Comparison of ENCODE assay signal across 23 cellular contexts in the genomic region with DNA sequence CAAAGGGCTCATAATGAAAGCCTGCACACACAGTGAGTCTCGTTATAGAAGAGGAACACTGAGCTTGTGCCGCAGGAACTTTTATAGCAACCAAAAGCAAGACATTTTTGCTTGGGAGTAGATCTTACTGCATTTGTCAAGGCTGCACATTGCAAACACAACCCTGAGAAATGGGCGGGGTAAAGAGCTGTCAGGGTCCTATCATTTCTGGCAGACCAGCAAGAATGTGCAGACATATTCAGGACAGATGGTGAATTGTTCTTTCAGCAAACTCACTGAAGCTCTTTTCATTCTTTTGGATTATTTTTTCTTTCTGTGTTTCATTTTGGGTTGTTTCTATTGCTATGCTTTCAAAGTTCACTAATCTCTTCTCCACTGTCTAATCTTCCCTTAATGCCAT. TPM values are rescaled to one million over a fixed set of nuclear protein-coding genes. Genes with fewer than 3 reads are reported as not detected.
"Had no signal": no experiment of that assay in that cellular context is flagged by ENCODE, and none has a peak within 500 bp of the region (broad histone marks: within the 10 kb centered on the region; RNA-seq: fewer than 3 reads in every experiment).

No MANE protein-coding gene starts in this region.

- ATAC-seq: activated T-cell treated with anti-CD3 and anti-CD28 coated beads, Interleukin-2, amount 50 U/mL, for 72 hours; effector memory CD8-positive, alpha-beta T cell; naive thymus-derived CD8-positive, alpha-beta T cell; psoas muscle; stimulated activated naive CD8-positive, alpha-beta T cell treated with anti-CD3 and anti-CD28 coated beads, Interleukin-15, Interleukin-2, amounts not matched to agents 100 U/mL and 50 U/mL, for 24 hours had no signal

- H3K27me3 ChIP-seq: cardiac muscle cell had no signal

- H3K27ac ChIP-seq: cardiac muscle cell, parathyroid adenoma, psoas muscle, spleen, thoracic aorta had no signal

- DNase-seq: activated B cell treated with CpG ODN at 0.5 μM for 24 hours; activated CD4-positive, alpha-beta T cell treated with anti-CD3 and anti-CD28 coated beads, Interleukin-2, amount 50 U/mL, for 1 hour; activated naive CD4-positive, alpha-beta T cell; activated T-cell treated with anti-CD3 and anti-CD28 coated beads for 4 hours; activated T-cell treated with anti-CD3 and anti-CD28 coated beads, Interleukin-2, amount 50 U/mL, for 72 hours; aorta; cortex of kidney; effector memory CD8-positive, alpha-beta T cell; erythroblast; midbrain; naive thymus-derived CD8-positive, alpha-beta T cell; nucleus accumbens; psoas muscle; spleen; stimulated activated naive CD8-positive, alpha-beta T cell treated with anti-CD3 and anti-CD28 coated beads, Interleukin-15, Interleukin-2, amounts not matched to agents 100 U/mL and 50 U/mL, for 24 hours; T-helper 1 cell; trophoblast cell had no signal

- H3K4me1 ChIP-seq: parathyroid adenoma, psoas muscle had no signal

- H3K9me3 Mint-ChIP-seq: T-helper 2 cell treated with Interferon-gamma antibody and Interleukin-4, amounts not matched to agents 5 μg/mL and 100 μg/mL, for 36 hours had no signal

- H3K9me3 ChIP-seq: psoas muscle, spleen, thoracic aorta had no signal

- H3K36me3 Mint-ChIP-seq: activated naive CD8-positive, alpha-beta T cell; brain; naive thymus-derived CD8-positive, alpha-beta T cell had no signal

- H3K27ac Mint-ChIP-seq: activated B cell treated with CpG ODN at 0.5 μM for 24 hours; activated naive CD8-positive, alpha-beta T cell; activated T-cell treated with anti-CD3 and anti-CD28 coated beads, Interleukin-2, amount 50 U/mL, for 72 hours; brain; effector memory CD8-positive, alpha-beta T cell; T-helper 2 cell treated with Interferon-gamma antibody and Interleukin-4, amounts not matched to agents 5 μg/mL and 100 μg/mL, for 36 hours had no signal

- H3K4me3 ChIP-seq: cardiac muscle cell, psoas muscle, spleen, thoracic aorta had no signal

- H3K36me3 ChIP-seq: cardiac muscle cell, spleen, thoracic aorta had no signal

RNA-seq across cellular contexts. Expression of gene ACTN2, which starts 5.1 kb away (rescaled TPM):
- total RNA-seq: activated B cell treated with CpG ODN at 0.5 μM for 24 hours had no signal
- polyA plus RNA-seq: naive thymus-derived CD8-positive, alpha-beta T cell had no signal
